In the genomic region with DNA sequence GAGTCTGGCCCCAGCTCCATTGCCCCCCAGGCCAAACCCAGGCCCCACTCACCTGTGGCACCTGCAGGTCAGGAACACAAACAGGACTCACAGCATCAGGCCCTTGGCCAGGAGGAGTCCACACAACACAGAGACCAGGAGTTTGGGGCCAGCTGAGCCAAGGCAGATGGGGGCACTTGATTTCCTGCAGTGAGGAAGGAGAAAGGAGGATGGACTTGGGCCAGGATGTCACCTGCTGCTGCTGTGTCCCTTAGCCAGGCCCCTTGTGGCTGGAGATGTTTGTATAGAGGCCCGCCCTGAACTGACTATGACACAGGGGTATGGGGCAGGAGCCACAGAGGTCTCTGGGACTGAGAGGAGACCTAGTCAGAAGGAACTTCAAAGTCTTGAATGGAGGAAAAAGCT, we compare ENCODE assay signal across 2 cellular contexts.
TF ChIP-seq lines count a peak whose summit lies in the region.

No MANE protein-coding gene starts in this region.

TF ChIP-seq in IMR-90, 13 proteins besides CTCF, POLR2A, EP300 and RAD21:
- no peak for TF ChIP-seq NFE2L2 (IDR thresholded peaks at IDR 0.05; ENCODE audit: low read depth, low read length)
- no peak for TF ChIP-seq USF2 (IDR thresholded peaks at IDR 0.05; ENCODE audit: low read depth, low read length)
- TF ChIP-seq MXI1 (IDR thresholded peaks at IDR 0.05; ENCODE audit: borderline replicate concordance, low read depth, low read length): no peak
- no peak for TF ChIP-seq FOS (IDR thresholded peaks at IDR 0.05; ENCODE audit: low read depth, low read length)
- no peak for TF ChIP-seq MAZ (IDR thresholded peaks at IDR 0.05; ENCODE audit: borderline replicate concordance, low read depth, low read length)
- no peak for TF ChIP-seq RCOR1 (IDR thresholded peaks at IDR 0.05; ENCODE audit: insufficient replicate concordance, low read length)
- TF ChIP-seq, protein P1, sequence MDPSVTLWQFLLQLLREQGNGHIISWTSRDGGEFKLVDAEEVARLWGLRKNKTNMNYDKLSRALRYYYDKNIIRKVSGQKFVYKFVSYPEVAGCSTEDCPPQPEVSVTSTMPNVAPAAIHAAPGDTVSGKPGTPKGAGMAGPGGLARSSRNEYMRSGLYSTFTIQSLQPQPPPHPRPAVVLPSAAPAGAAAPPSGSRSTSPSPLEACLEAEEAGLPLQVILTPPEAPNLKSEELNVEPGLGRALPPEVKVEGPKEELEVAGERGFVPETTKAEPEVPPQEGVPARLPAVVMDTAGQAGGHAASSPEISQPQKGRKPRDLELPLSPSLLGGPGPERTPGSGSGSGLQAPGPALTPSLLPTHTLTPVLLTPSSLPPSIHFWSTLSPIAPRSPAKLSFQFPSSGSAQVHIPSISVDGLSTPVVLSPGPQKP (IDR thresholded peaks at IDR 0.05; ENCODE audit: borderline replicate concordance, low read depth, low read length): no peak
- TF ChIP-seq MAFK (IDR thresholded peaks at IDR 0.05; ENCODE audit: low read depth, low read length): no peak
- TF ChIP-seq CEBPB (IDR thresholded peaks at IDR 0.05; ENCODE audit: low read depth, low read length): no peak
- no peak for TF ChIP-seq CHD1 (IDR thresholded peaks at IDR 0.05; ENCODE audit: low read depth, low read length)
- TF ChIP-seq RFX5 (IDR thresholded peaks at IDR 0.05; ENCODE audit: low read depth, low read length): no peak
- no peak for TF ChIP-seq SMC3 (IDR thresholded peaks at IDR 0.05; ENCODE audit: low read depth, low read length)
- no peak for TF ChIP-seq BHLHE40 (IDR thresholded peaks at IDR 0.05; ENCODE audit: low read depth, low read length)

TF ChIP-seq in GM12878, 131 proteins besides CTCF, POLR2A, EP300 and RAD21:
- TF ChIP-seq, protein P1 (IDR thresholded peaks at IDR 0.05; ENCODE audit: low read depth, low read length): no peak
